In genomic region chr21:44398499-44398898, GRCh38 we compare ENCODE assay signal across 28 cellular contexts. TPM values are rescaled to one million over a fixed set of nuclear protein-coding genes. Genes with fewer than 3 reads are reported as not detected.
A peak's percentile ranks its signal among the peaks of the same experiment; 100 is the strongest.
DNase-seq lines count a peak whose midpoint lies in the region; ATAC-seq and TF ChIP-seq lines count a peak whose summit lies in the region.
"Had no signal": no experiment of that assay in that cellular context is flagged by ENCODE, and none has a peak within 500 bp of the region (broad histone marks: within the 10 kb centered on the region; RNA-seq: fewer than 3 reads in every experiment).

No MANE protein-coding gene starts in this region.

- no peak for ATAC-seq in WTC11
- ATAC-seq: HepG2, Panc1 had no signal

- H3K4me3 Mint-ChIP-seq in WTC11 (no peak overlapping the region), osteocyte (ENCODE audit: unreplicated experiment) (no peak overlapping the region)
- H3K4me3 Mint-ChIP-seq: CD4-positive, alpha-beta T cell had no signal

- H3K36me3 ChIP-seq in effector memory CD4-positive, alpha-beta T cell (ENCODE audit: control insufficient read depth, insufficient read depth, low read length) = no peaks in the 10 kb centered on the region
- H3K36me3 ChIP-seq: MG63, SJSA1 had no signal

- H3K9me3 ChIP-seq in effector memory CD4-positive, alpha-beta T cell (ENCODE audit: control insufficient read depth, low read length) = no peaks in the 10 kb centered on the region
- H3K9me3 ChIP-seq: Caco-2, MG63 had no signal

- H3K4me1 Mint-ChIP-seq in WTC11 = no peaks in the 10 kb centered on the region
- H3K4me1 Mint-ChIP-seq in osteocyte (ENCODE audit: unreplicated experiment) = no peaks in the 10 kb centered on the region

- in situ Hi-C loops in GM13976 (cut with MboI; ENCODE audit: low sequenced_read_pairs, unreplicated experiment) = no loop called here

- CTCF ChIA-PET in WTC11 (lab: Charles Lee) = no interaction called here

- peaks cover 5% of the 10 kb centered on the region for H3K9me3 Mint-ChIP-seq in WTC11
- H3K9me3 Mint-ChIP-seq in osteocyte (ENCODE audit: unreplicated experiment) = no peaks in the 10 kb centered on the region
- H3K9me3 Mint-ChIP-seq: CD4-positive, alpha-beta T cell had no signal

- TF ChIP-seq CTCF in GM13976 (IDR thresholded peaks at IDR 0.05; ENCODE audit: borderline replicate concordance, control extremely low read depth, extremely low read depth, insufficient read depth, missing control alignments) (no peak), WTC11 (IDR thresholded peaks at IDR 0.05) (no peak), osteocyte (IDR thresholded peaks at IDR 0.05) (no peak)

- no peaks in the 10 kb centered on the region for H3K36me3 Mint-ChIP-seq in WTC11
- no peaks in the 10 kb centered on the region for H3K36me3 Mint-ChIP-seq in osteocyte (ENCODE audit: unreplicated experiment)

- H3K27me3 ChIP-seq in effector memory CD4-positive, alpha-beta T cell (replicated peaks; ENCODE audit: control insufficient read depth, insufficient read depth, low read length, poor library complexity, severe bottlenecking) = no peaks in the 10 kb centered on the region
- H3K27me3 ChIP-seq: BLaER1, MG63, SJSA1 had no signal

- no peak overlapping the region for H3K27ac ChIP-seq in effector memory CD4-positive, alpha-beta T cell (ENCODE audit: insufficient read depth, low read length, poor library complexity, severe bottlenecking)
- H3K27ac ChIP-seq: BLaER1, GM23248, SJSA1 had no signal

- H3K27me3 Mint-ChIP-seq in WTC11 (ENCODE audit: low read depth) = no peaks in the 10 kb centered on the region
- peaks cover 3% of the 10 kb centered on the region for H3K27me3 Mint-ChIP-seq in osteocyte (ENCODE audit: unreplicated experiment)
- H3K27me3 Mint-ChIP-seq: CD4-positive, alpha-beta T cell had no signal

- peak overlapping the region; percentile 19; the same call in 1 of the 2 replicates for H3K27ac Mint-ChIP-seq in WTC11
- H3K27ac Mint-ChIP-seq in osteocyte (ENCODE audit: unreplicated experiment) = no peak overlapping the region
- H3K27ac Mint-ChIP-seq: CD4-positive, alpha-beta T cell had no signal

- DNase-seq in AG20443 (ENCODE audit: low spot score) (peak; percentile 47), GM13976 (ENCODE audit: low spot score) (peak; percentile 10), WTC11 (ENCODE audit: low spot score) (no peak), osteocyte (ENCODE audit: extremely low spot score, unreplicated experiment) (peak; percentile 62), NCI-H524 (lab: John Stamatoyannopoulos, UW) (no peak), SK-N-DZ (ENCODE audit: low spot score) (no peak)
- DNase-seq in effector memory CD4-positive, alpha-beta T cell = no peak
- DNase-seq: Caco-2; CD4-positive, alpha-beta T cell; DMS 273 treated with DMSO at 0.1 percent for 48 hours; DMS79 treated with DMSO at 0.1 percent for 48 hours; GM23248; HCEC 1CT; MG63; NCI-H1048; NCI-H1436; NCI-H187 treated with DMSO at 0.1 percent for 48 hours; NCI-H2107; NCI-H2227 treated with DMSO at 0.1 percent for 48 hours; NCI-H510A; NCI-H748 treated with DMSO at 0.1 percent for 48 hours; NK-92 treated with Interleukin-12 subunit alpha and Interleukin-12 subunit beta, amount 100 ng/mL, for 24 hours had no signal

- POLR2A ChIA-PET in WTC11 (lab: Charles Lee) = no interaction called here

- H3K4me3 ChIP-seq in effector memory CD4-positive, alpha-beta T cell (ENCODE audit: insufficient read depth, low read depth, low read length, poor library complexity, severe bottlenecking) = no peak overlapping the region
- H3K4me3 ChIP-seq: BLaER1, GM23248, K562, MG63, SJSA1 had no signal

- no peaks in the 10 kb centered on the region for H3K4me1 ChIP-seq in effector memory CD4-positive, alpha-beta T cell (ENCODE audit: control insufficient read depth, insufficient read depth, low read length, poor library complexity, severe bottlenecking)
- H3K4me1 ChIP-seq: Caco-2 had no signal

TF ChIP-seq in WTC11, 78 proteins besides CTCF, POLR2A, EP300 and RAD21:
- TF ChIP-seq, protein P1, sequence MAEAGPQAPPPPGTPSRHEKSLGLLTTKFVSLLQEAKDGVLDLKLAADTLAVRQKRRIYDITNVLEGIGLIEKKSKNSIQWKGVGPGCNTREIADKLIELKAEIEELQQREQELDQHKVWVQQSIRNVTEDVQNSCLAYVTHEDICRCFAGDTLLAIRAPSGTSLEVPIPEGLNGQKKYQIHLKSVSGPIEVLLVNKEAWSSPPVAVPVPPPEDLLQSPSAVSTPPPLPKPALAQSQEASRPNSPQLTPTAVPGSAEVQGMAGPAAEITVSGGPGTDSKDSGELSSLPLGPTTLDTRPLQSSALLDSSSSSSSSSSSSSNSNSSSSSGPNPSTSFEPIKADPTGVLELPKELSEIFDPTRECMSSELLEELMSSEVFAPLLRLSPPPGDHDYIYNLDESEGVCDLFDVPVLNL (CRISPR knock-in tag; IDR thresholded peaks at IDR 0.05; ENCODE audit: borderline replicate concordance, low read depth) = no peak
- TF ChIP-seq ZNF232 (CRISPR knock-in tag; IDR thresholded peaks at IDR 0.05) (no peak), SMAD4 (CRISPR knock-in tag; IDR thresholded peaks at IDR 0.05) (no peak)

RNA-seq across cellular contexts. Expression of gene TRPM2, which starts 45.1 kb away (rescaled TPM):
- 0.64 to 1.4 TPM (median 0.92 TPM) in 3 replicates for total RNA-seq in WTC11 (2021)
- total RNA-seq in osteocyte = not detected in 2 replicates
- 2.5 and 2.7 TPM in 2 replicates for polyA plus RNA-seq in SK-N-DZ (2014; cell fraction: cytosol; rRNA removed)
- polyA plus RNA-seq in SK-N-DZ (2014; cell fraction: nucleus; rRNA removed) = 0.35 and 4.2 TPM in 2 replicates
- total RNA-seq: LHCN-M2 had no signal
- polyA plus RNA-seq: GM23248 had no signal

RNA-seq across cellular contexts. Expression of gene LRRC3, which starts 56.8 kb away (rescaled TPM):
- total RNA-seq in WTC11 (2021) = 4.4 to 5.7 TPM (median 4.7 TPM) in 3 replicates
- total RNA-seq in osteocyte = 4.0 and 4.2 TPM in 2 replicates
- 0.01 and 0.09 TPM in 2 replicates for polyA plus RNA-seq in SK-N-DZ (2014; cell fraction: cytosol; rRNA removed)
- polyA plus RNA-seq in SK-N-DZ (2014; cell fraction: nucleus; rRNA removed) = 0.09 TPM in 1 of 2 replicates, not detected in the other
- total RNA-seq: LHCN-M2 had no signal

RNA-seq across cellular contexts. Expression of gene CFAP410, which starts 59.3 kb away (rescaled TPM):
- 14.0 to 19.3 TPM (median 15.8 TPM) in 3 replicates for total RNA-seq in WTC11 (2021)
- 23.0 and 23.4 TPM in 2 replicates for total RNA-seq in osteocyte
- 15.8 and 18.8 TPM in 2 replicates for polyA plus RNA-seq in SK-N-DZ (2014; cell fraction: cytosol; rRNA removed)
- 22.7 and 35.3 TPM in 2 replicates for polyA plus RNA-seq in SK-N-DZ (2014; cell fraction: nucleus; rRNA removed)

Comparison
In these comparisons a context has a peak if more than half of its experiments do, and no peak if none do; other contexts are left out.
1. DNase-seq: peak in AG20443 (single experiment), GM13976 (single experiment) and osteocyte (single experiment); none in WTC11 (single experiment), effector memory CD4-positive, alpha-beta T cell (0 of 3), NCI-H524 (0 of 2) and SK-N-DZ (single experiment).